In the genomic region with DNA sequence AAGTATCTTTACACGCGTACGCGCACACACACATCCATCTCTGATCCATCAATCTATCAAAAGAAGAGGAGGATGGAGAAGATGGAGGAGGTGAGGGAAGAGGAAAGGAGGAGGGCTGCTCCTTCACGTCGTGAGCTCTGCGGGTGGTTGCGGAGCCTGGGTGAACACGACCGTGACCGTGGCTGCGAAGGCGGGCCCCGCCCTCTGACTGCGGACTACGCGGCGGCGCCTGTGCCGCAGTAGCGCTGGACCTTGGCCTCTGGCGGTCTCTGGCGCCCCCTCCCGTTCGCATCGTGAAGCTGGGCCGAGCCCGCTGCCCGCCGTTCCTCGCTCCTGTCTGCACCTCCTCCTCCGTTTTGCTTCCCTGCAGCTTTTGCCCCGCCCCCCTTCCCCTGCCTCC, we compare ENCODE assay signal across 8 cellular contexts. TPM values are rescaled to one million over a fixed set of nuclear protein-coding genes. Genes with fewer than 3 reads are reported as not detected.
A peak's percentile ranks its signal among the peaks of the same experiment; 100 is the strongest.
DNase-seq lines count a peak whose midpoint lies in the region; ATAC-seq and TF ChIP-seq lines count a peak whose summit lies in the region.

No MANE protein-coding gene starts in this region.

- H3K27ac ChIP-seq in Karpas-422 (ENCODE audit: low read length) (no peak overlapping the region), neural progenitor cell (no peak overlapping the region), stomach smooth muscle (ENCODE audit: low read length) (no peak overlapping the region)

- H3K27me3 ChIP-seq in Karpas-422 (ENCODE audit: low read length) = no peaks in the 10 kb centered on the region
- H3K27me3 ChIP-seq in neural progenitor cell = peaks cover 19% of the 10 kb centered on the region
- peaks cover 0 to 6% of the 10 kb centered on the region in 2 donors for H3K27me3 ChIP-seq in stomach smooth muscle (ENCODE audit: control insufficient read depth in 1 of 2, insufficient read depth in 2 of 2, low read length in 2 of 2)

- H3K4me3 Mint-ChIP-seq in neural progenitor cell = peak overlapping the region; percentile 77

- H3K9me3 Mint-ChIP-seq in neural progenitor cell = peaks cover 24% of the 10 kb centered on the region

- H3K9ac ChIP-seq in Karpas-422 (ENCODE audit: low read length) (peak overlapping the region; percentile 65), neural progenitor cell (no peak overlapping the region), stomach smooth muscle (ENCODE audit: low read length in 2 of 2) (peak overlapping the region; percentile 48 to 55)

- no peak overlapping the region for H3K27ac Mint-ChIP-seq in neural progenitor cell

- H3K4me3 ChIP-seq in Karpas-422 (ENCODE audit: low read length) (peak overlapping the region; percentile 63), foreskin fibroblast (ENCODE audit: low read depth in 1 of 2, low read length in 2 of 2) (peak overlapping the region; percentile 54 to 59), neural progenitor cell (peak overlapping the region; percentile 56), stomach smooth muscle (ENCODE audit: low read length in 2 of 2) (peak overlapping the region; percentile 49 to 68)

- H3K9me3 ChIP-seq in Karpas-422 (ENCODE audit: low read length) (no peaks in the 10 kb centered on the region), neural progenitor cell (ENCODE audit: low read depth) (no peaks in the 10 kb centered on the region), stomach smooth muscle (ENCODE audit: control insufficient read depth in 2 of 2, low read length in 2 of 2) (peaks cover 0 to 4% of the 10 kb centered on the region in 2 donors)

- no peaks in the 10 kb centered on the region for H3K9me2 ChIP-seq in Karpas-422 (replicated peaks; ENCODE audit: insufficient read depth, low read length)

- H3K4me1 ChIP-seq in Karpas-422 (ENCODE audit: low read length) = peaks cover 4% of the 10 kb centered on the region; the same call in 1 of the 2 replicates
- no peaks in the 10 kb centered on the region for H3K4me1 ChIP-seq in neural progenitor cell
- no peaks in the 10 kb centered on the region for H3K4me1 ChIP-seq in stomach smooth muscle (ENCODE audit: control insufficient read depth, insufficient read depth, low read length)

- peak; percentile 71 for ATAC-seq in GM21526 (IDR thresholded peaks at IDR 0.05; ENCODE audit: low FRiP score, unreplicated experiment)

- TF ChIP-seq POLR2A in Raji (IDR thresholded peaks at IDR 0.05; ENCODE audit: insufficient read depth, low read depth, low read length) = 0 out of 2 replicates have a peak, but pooled peaks have one; percentile 30

- no peaks in the 10 kb centered on the region for H3K79me2 ChIP-seq in Karpas-422 (ENCODE audit: low read length)
- H3K79me2 ChIP-seq in neural progenitor cell (ENCODE audit: low read depth) = no peaks in the 10 kb centered on the region

- no peaks in the 10 kb centered on the region for H3F3A ChIP-seq in neural progenitor cell (ENCODE audit: low read depth)

- peaks cover 3% of the 10 kb centered on the region for H3K27me3 Mint-ChIP-seq in neural progenitor cell (ENCODE audit: insufficient read depth, low read depth)

- H3K4me2 ChIP-seq in Karpas-422 (ENCODE audit: low read depth, low read length, poor library complexity, severe bottlenecking) (peak overlapping the region; percentile 73), neural progenitor cell (peak overlapping the region; percentile 78)

- H3K36me3 ChIP-seq in Karpas-422 (ENCODE audit: insufficient read depth, low read length) (no peaks in the 10 kb centered on the region), neural progenitor cell (no peaks in the 10 kb centered on the region), stomach smooth muscle (ENCODE audit: control insufficient read depth in 2 of 2, insufficient read depth in 2 of 2, low read length in 2 of 2) (no peaks in the 10 kb centered on the region)

- no peaks in the 10 kb centered on the region for H3K36me3 Mint-ChIP-seq in neural progenitor cell

- no peaks in the 10 kb centered on the region for H3K4me1 Mint-ChIP-seq in neural progenitor cell

- H2AFZ ChIP-seq in Karpas-422 (ENCODE audit: low read length) (peak overlapping the region; percentile 88), neural progenitor cell (replicated peaks) (peak overlapping the region; percentile 87)

- TF ChIP-seq CTCF in foreskin fibroblast (IDR thresholded peaks at IDR 0.05; ENCODE audit: low read depth, low read length) (peak; percentile 60), neural progenitor cell (IDR thresholded peaks at IDR 0.05) (peak; percentile 67)

- DNase-seq in D341Med (ENCODE audit: low spot score) (peak; percentile 90), Karpas-422 (peak; percentile 88), activated gamma-delta T cell (lab: John Stamatoyannopoulos, UW) (peak; percentile 55), foreskin fibroblast (peak in 1 of 2 donors; percentile 88), neural progenitor cell (ENCODE audit: low spot score) (peak; percentile 74)

- H4K20me1 ChIP-seq in Karpas-422 (ENCODE audit: insufficient read depth, low read depth, low read length) (no peaks in the 10 kb centered on the region), neural progenitor cell (ENCODE audit: low read depth) (no peaks in the 10 kb centered on the region)

RNA-seq across cellular contexts. Expression of a gene that starts 37.7 kb away (rescaled TPM):
- total RNA-seq in Karpas-422 (2014; rRNA removed; shearing (Covaris generic); ENCODE audit: low replicate concordance) = 16.4 and 16.5 TPM in 2 replicates
- 17.4 and 31.3 TPM in 2 replicates for total RNA-seq in neural progenitor cell (ENCODE audit: low replicate concordance)

RNA-seq across cellular contexts. Expression of a gene that starts 40.3 kb away (rescaled TPM):
- 9.7 and 11.1 TPM in 2 replicates for total RNA-seq in Karpas-422 (2014; rRNA removed; shearing (Covaris generic); ENCODE audit: low replicate concordance)
- total RNA-seq in neural progenitor cell (ENCODE audit: low replicate concordance) = 5.1 and 6.5 TPM in 2 replicates

RNA-seq across cellular contexts. Expression of a gene that starts 58.9 kb away (rescaled TPM):
- 0.29 and 0.56 TPM in 2 replicates for total RNA-seq in Karpas-422 (2014; rRNA removed; shearing (Covaris generic); ENCODE audit: low replicate concordance)
- total RNA-seq in neural progenitor cell (ENCODE audit: low replicate concordance) = 21.6 and 40.5 TPM in 2 replicates

Comparison
In these comparisons a context has a peak if more than half of its experiments do, and no peak if none do; other contexts are left out.
1. RNA of a gene that starts 58.9 kb away (total RNA-seq): 21.6 to 40.5 TPM in neural progenitor cell; 0.29 to 0.56 TPM in Karpas-422; every median in the first group is over 10 times any median in the second.
2. Peak in every context shown above with its lines, with median percentiles within 50 percentile points of each other: H3K4me3 ChIP-seq.